ENCODE assay signal across 24 cellular contexts in genomic region chr4:120835342-120835741, GRCh38.
"Had no signal": no experiment of that assay in that cellular context is flagged by ENCODE, and none has a peak within 500 bp of the region (broad histone marks: within the 10 kb centered on the region; RNA-seq: fewer than 3 reads in every experiment).

No MANE protein-coding gene starts in this region.

- ATAC-seq: naive thymus-derived CD4-positive, alpha-beta T cell; psoas muscle; right cardiac atrium; right lobe of liver; stimulated activated naive B cell treated with anti-CD40 and anti-IgM and Interleukin-4, amounts not matched to agents 10 μg/mL and 1 μg/mL and 100 μg/mL, for 72 hours had no signal

- H3K36me3 Mint-ChIP-seq: natural killer cell; stimulated activated naive B cell treated with anti-CD40 and anti-IgM and Interleukin-4, amounts not matched to agents 10 μg/mL and 1 μg/mL and 100 μg/mL, for 72 hours had no signal

- H3K4me1 Mint-ChIP-seq: natural killer cell; nephron; neural progenitor cell; stimulated activated naive B cell treated with anti-CD40 and anti-IgM and Interleukin-4, amounts not matched to agents 10 μg/mL and 1 μg/mL and 100 μg/mL, for 72 hours had no signal

- H3K4me3 Mint-ChIP-seq: naive thymus-derived CD4-positive, alpha-beta T cell; natural killer cell; nephron; neural progenitor cell; stimulated activated naive B cell treated with anti-CD40 and anti-IgM and Interleukin-4, amounts not matched to agents 10 μg/mL and 1 μg/mL and 100 μg/mL, for 72 hours had no signal

- DNase-seq: naive thymus-derived CD4-positive, alpha-beta T cell; natural killer cell; occipital lobe; ovary; posterior cingulate gyrus; psoas muscle; right cardiac atrium; right lobe of liver; sigmoid colon; small intestine; stimulated activated CD4-positive, alpha-beta T cell treated with anti-CD3 and anti-CD28 coated beads, Interleukin-15, amount 100 ng/mL, for 24 hours; stimulated activated CD4-positive, alpha-beta T cell treated with anti-CD3 and anti-CD28 coated beads, Interleukin-2, amount 100 ng/mL, for 24 hours; stimulated activated CD4-positive, alpha-beta T cell treated with anti-CD3 and anti-CD28 coated beads, Interleukin-2, amount 100 ng/mL, for 48 hours; stimulated activated CD4-positive, alpha-beta T cell treated with anti-CD3 and anti-CD28 coated beads, Interleukin-4, amount 100 ng/mL, for 4 hours; stimulated activated CD8-positive, alpha-beta memory T cell treated with anti-CD3 and anti-CD28 coated beads, Interleukin-4, amount 100 ng/mL, for 48 hours; stimulated activated naive B cell treated with anti-CD40 and anti-IgM and Interleukin-4, amounts not matched to agents 10 μg/mL and 1 μg/mL and 100 μg/mL, for 72 hours; stimulated activated naive CD4-positive, alpha-beta T cell treated with Interleukin-2 at 50 U/mL for 16 hours; stomach; thyroid gland; trophoblast cell; upper lobe of left lung had no signal

- H3K27ac Mint-ChIP-seq: naive thymus-derived CD4-positive, alpha-beta T cell; natural killer cell; nephron; neural progenitor cell; progenitor cell of endocrine pancreas; stimulated activated naive B cell treated with anti-CD40 and anti-IgM and Interleukin-4, amounts not matched to agents 10 μg/mL and 1 μg/mL and 100 μg/mL, for 72 hours had no signal

- H3K9me3 Mint-ChIP-seq: natural killer cell had no signal

- H3K27me3 Mint-ChIP-seq: progenitor cell of endocrine pancreas; stimulated activated naive B cell treated with anti-CD40 and anti-IgM and Interleukin-4, amounts not matched to agents 10 μg/mL and 1 μg/mL and 100 μg/mL, for 72 hours had no signal
